Comparison of ENCODE assay signal across 2 cellular contexts in genomic region chr22:39479254-39479653, GRCh38.
TF ChIP-seq lines count a peak whose summit lies in the region.

No MANE protein-coding gene starts in this region.

TF ChIP-seq in HCT116, 20 proteins besides CTCF, POLR2A, EP300 and RAD21:
- no peak for TF ChIP-seq ZNF274 (IDR thresholded peaks at IDR 0.05; ENCODE audit: low read depth, low read length)
- TF ChIP-seq ELF1 (IDR thresholded peaks at IDR 0.05; ENCODE audit: borderline replicate concordance, low read depth), result no peak
- TF ChIP-seq JUND (IDR thresholded peaks at IDR 0.05), result no peak
- TF ChIP-seq SRF (IDR thresholded peaks at IDR 0.05; ENCODE audit: low read depth), result no peak
- TF ChIP-seq REST (IDR thresholded peaks at IDR 0.05; ENCODE audit: low read depth), result no peak
- TF ChIP-seq ZBTB33 (IDR thresholded peaks at IDR 0.05; ENCODE audit: extremely low read depth, insufficient replicate concordance, low read length), result no peak
- no peak for TF ChIP-seq SIN3A (IDR thresholded peaks at IDR 0.05; ENCODE audit: low read depth)
- no peak for TF ChIP-seq FOSL1 (IDR thresholded peaks at IDR 0.05; ENCODE audit: low read depth)

TF ChIP-seq in K562, 482 proteins besides CTCF, POLR2A, EP300 and RAD21:
- TF ChIP-seq HMG20B (CRISPR knock-in tag; IDR thresholded peaks at IDR 0.05) (no peak), ESRRA (IDR thresholded peaks at IDR 0.05; ENCODE audit: borderline replicate concordance, low read depth) (no peak), NR3C1 (CRISPR knock-in tag; IDR thresholded peaks at IDR 0.05) (no peak), RFX1 (IDR thresholded peaks at IDR 0.05) (no peak), SMAD1 (IDR thresholded peaks at IDR 0.05; ENCODE audit: low read depth, low read length, partially characterized antibody) (no peak), NCOA1 (IDR thresholded peaks at IDR 0.05; ENCODE audit: low read depth) (no peak), SREBF1 (IDR thresholded peaks at IDR 0.05; ENCODE audit: borderline replicate concordance, low read depth, low read length) (no peak), TEAD4 (IDR thresholded peaks at IDR 0.05; ENCODE audit: low read length) (no peak), TEAD4 (CRISPR knock-in tag; IDR thresholded peaks at IDR 0.05; ENCODE audit: borderline replicate concordance) (no peak), ZBTB33 (CRISPR knock-in tag; IDR thresholded peaks at IDR 0.05) (no peak), ZFX (CRISPR knock-in tag; IDR thresholded peaks at IDR 0.05) (no peak), ZNF75A (CRISPR knock-in tag; IDR thresholded peaks at IDR 0.05) (no peak), ZNF695 (CRISPR knock-in tag; IDR thresholded peaks at IDR 0.05) (no peak), LCOR (CRISPR knock-in tag; IDR thresholded peaks at IDR 0.05) (no peak)
